In genomic region chr7:22563115-22563514, GRCh38 we compare ENCODE assay signal across 8 cellular contexts.
DNase-seq lines count a peak whose midpoint lies in the region; ATAC-seq and TF ChIP-seq lines count a peak whose summit lies in the region.

No MANE protein-coding gene starts in this region.

- intact Hi-C loops in left ventricle myocardium superior (cut with micrococcal nuclease) = no loop called here

- peak overlapping the region; percentile 20 for H3K4me3 ChIP-seq in AG09309 (ENCODE audit: control insufficient read depth, low read depth, low read length)

- DNase-seq in AG09309 (ENCODE audit: low read depth) (no peak), RPMI8226 (peak; percentile 27), left ventricle myocardium superior (peak; percentile 37), NCI-H1930 (lab: John Stamatoyannopoulos, UW) (no peak), NCI-H524 treated with DMSO at 0.1 percent for 48 hours (lab: John Stamatoyannopoulos, UW) (no peak)
- no peak for DNase-seq in stimulated activated CD8-positive, alpha-beta memory T cell treated with anti-CD3 and anti-CD28 coated beads, Interleukin-4, amount 100 ng/mL, for 48 hours

- ATAC-seq in GM21390 (IDR thresholded peaks at IDR 0.05; ENCODE audit: unreplicated experiment) = peak; percentile 27
- peak; percentile 18 for ATAC-seq in left ventricle myocardium superior
- ATAC-seq in HG02588 (IDR thresholded peaks at IDR 0.05; ENCODE audit: unreplicated experiment) = no peak

- no peak for TF ChIP-seq CTCF in AG09309 (IDR thresholded peaks at IDR 0.05; ENCODE audit: control insufficient read depth, insufficient read depth, low read depth, low read length, missing control alignments)

Comparison
In these comparisons a context has a peak if more than half of its experiments do, and no peak if none do; other contexts are left out.
1. DNase-seq: peak in RPMI8226 (single experiment) and left ventricle myocardium superior (single experiment); none in AG09309 (single experiment), NCI-H1930 (0 of 2), NCI-H524 treated with DMSO at 0.1 percent for 48 hours (single experiment) and stimulated activated CD8-positive, alpha-beta memory T cell treated with anti-CD3 and anti-CD28 coated beads, Interleukin-4, amount 100 ng/mL, for 48 hours (single experiment).